In genomic region chr5:96595300-96596090, GRCh38 we compare ENCODE assay signal across 10 cellular contexts.
A peak's percentile ranks its signal among the peaks of the same experiment; 100 is the strongest.
DNase-seq lines count a peak whose midpoint lies in the region; ATAC-seq lines count a peak whose summit lies in the region.
"Had no signal": no experiment of that assay in that cellular context is flagged by ENCODE, and none has a peak within 500 bp of the region (broad histone marks: within the 10 kb centered on the region; RNA-seq: fewer than 3 reads in every experiment).

No MANE protein-coding gene starts in this region.

- no peak overlapping the region for H4K91ac ChIP-seq in mesenchymal stem cell (ENCODE audit: low read length)

- H3K27ac ChIP-seq in mesenchymal stem cell (ENCODE audit: low read length, poor library complexity, severe bottlenecking), result no peak overlapping the region
- H3K27ac ChIP-seq: HL-60 had no signal

- H3K23ac ChIP-seq in mesenchymal stem cell (ENCODE audit: low read length in 2 of 2), result no peak overlapping the region

- H3K9ac ChIP-seq in mesenchymal stem cell (ENCODE audit: low read length), result no peak overlapping the region

- peaks cover 2% of the 10 kb centered on the region for H3K4me1 ChIP-seq in mesenchymal stem cell (ENCODE audit: control insufficient read depth, insufficient read depth, low read depth, low read length)

- no peak overlapping the region for H2AK5ac ChIP-seq in mesenchymal stem cell (ENCODE audit: low read length, severe bottlenecking)

- no peak overlapping the region for H2BK12ac ChIP-seq in mesenchymal stem cell (ENCODE audit: low read length in 2 of 2)

- H2BK120ac ChIP-seq in mesenchymal stem cell (ENCODE audit: low read depth, low read length), result no peak overlapping the region

- DNase-seq in D341Med (ENCODE audit: low spot score) (peak; percentile 31), SKM-1 (lab: John Stamatoyannopoulos, UW; ENCODE audit: unreplicated experiment) (peak; percentile 15), iPS-NIHi11 (ENCODE audit: low spot score) (peak; percentile 58), NCI-H1092 treated with DMSO at 0.1 percent for 48 hours (lab: John Stamatoyannopoulos, UW) (no peak), mesenchymal stem cell (no peak), GM03348 (ENCODE audit: low spot score) (no peak)

- no peak overlapping the region for H3K18ac ChIP-seq in mesenchymal stem cell (ENCODE audit: low read depth in 1 of 2, low read length in 2 of 2)

- H3K79me1 ChIP-seq in mesenchymal stem cell (replicated peaks; ENCODE audit: low read length, poor library complexity, severe bottlenecking), result no peaks in the 10 kb centered on the region

- no peak overlapping the region for H2BK5ac ChIP-seq in mesenchymal stem cell (ENCODE audit: low read depth, low read length, poor library complexity, severe bottlenecking)

- no peaks in the 10 kb centered on the region for H3K27me3 ChIP-seq in mesenchymal stem cell (ENCODE audit: control insufficient read depth in 1 of 2, insufficient read depth in 1 of 2, low read length in 2 of 2)

- ATAC-seq in GM21786 (IDR thresholded peaks at IDR 0.05; ENCODE audit: unreplicated experiment) (peak; percentile 40), HG03095 (IDR thresholded peaks at IDR 0.05; ENCODE audit: unreplicated experiment) (no peak)
- ATAC-seq: naive thymus-derived CD4-positive, alpha-beta T cell had no signal

- WGBS in mesenchymal stem cell, result 76% methylated on average over 6 of the region's 6 CpGs

- no peak overlapping the region for H3K4ac ChIP-seq in mesenchymal stem cell (ENCODE audit: low read depth in 1 of 2, low read length in 2 of 2)

- H3K14ac ChIP-seq in mesenchymal stem cell (ENCODE audit: low read length in 2 of 2), result no peak overlapping the region

- H4K8ac ChIP-seq in mesenchymal stem cell (ENCODE audit: low read length), result no peak overlapping the region

- no peak overlapping the region for H2BK15ac ChIP-seq in mesenchymal stem cell (ENCODE audit: low read depth, poor library complexity, severe bottlenecking)

- H3K9me3 ChIP-seq in mesenchymal stem cell (ENCODE audit: control insufficient read depth, low read length), result no peaks in the 10 kb centered on the region

- H3K4me3 ChIP-seq in mesenchymal stem cell (ENCODE audit: insufficient read depth in 1 of 2, low read depth in 1 of 2, low read length in 2 of 2), result no peak overlapping the region

- H2AFZ ChIP-seq in mesenchymal stem cell (ENCODE audit: low read depth, low read length), result no peak overlapping the region

- H3K4me2 ChIP-seq in mesenchymal stem cell (ENCODE audit: low read length, poor library complexity, severe bottlenecking), result no peak overlapping the region

- no peaks in the 10 kb centered on the region for H3K36me3 ChIP-seq in mesenchymal stem cell (ENCODE audit: control insufficient read depth in 1 of 2, insufficient read depth in 2 of 2, low read depth in 1 of 2, low read length in 2 of 2)

Comparison
In these comparisons a context has a peak if more than half of its experiments do, and no peak if none do; other contexts are left out.
1. DNase-seq: peak in D341Med (single experiment), SKM-1 (single experiment) and iPS-NIHi11 (single experiment); none in NCI-H1092 treated with DMSO at 0.1 percent for 48 hours (single experiment), mesenchymal stem cell (single experiment) and GM03348 (single experiment).